In the genomic region with DNA sequence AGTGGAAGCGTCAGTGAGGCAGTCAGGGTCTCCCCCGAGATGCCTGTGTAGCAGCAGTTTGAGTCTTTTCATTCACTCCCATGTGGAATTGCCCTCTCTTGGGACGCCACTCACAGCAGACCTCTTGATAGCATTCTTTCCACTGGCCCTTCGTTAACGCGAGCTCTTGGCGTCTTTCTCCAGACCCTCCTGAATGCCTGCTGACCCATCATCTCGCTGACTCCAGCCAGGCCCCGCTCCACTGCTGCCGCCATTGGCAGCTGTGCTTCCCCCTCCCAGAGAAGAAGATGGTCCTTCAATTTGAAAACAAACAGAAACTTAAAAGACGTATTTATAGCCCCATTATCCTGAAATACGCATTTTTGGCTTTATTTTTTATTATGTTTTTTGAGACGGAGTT, we compare ENCODE assay signal across 16 cellular contexts.
A peak's percentile ranks its signal among the peaks of the same experiment; 100 is the strongest.
DNase-seq lines count a peak whose midpoint lies in the region; TF ChIP-seq lines count a peak whose summit lies in the region.
"Had no signal": no experiment of that assay in that cellular context is flagged by ENCODE, and none has a peak within 500 bp of the region (broad histone marks: within the 10 kb centered on the region; RNA-seq: fewer than 3 reads in every experiment).

No MANE protein-coding gene starts in this region.

- H3K9me3 Mint-ChIP-seq in Caco-2 (ENCODE audit: unreplicated experiment) (no peaks in the 10 kb centered on the region), brain (no peaks in the 10 kb centered on the region), neural progenitor cell (no peaks in the 10 kb centered on the region)
- H3K9me3 Mint-ChIP-seq: CD4-positive, alpha-beta T cell had no signal

- WGBS in mesenchymal stem cell = 77% methylated on average over 11 of the region's 13 CpGs

- H3K4me3 ChIP-seq in Caco-2 (ENCODE audit: low read depth, low read length) (no peak overlapping the region), mesenchymal stem cell (ENCODE audit: insufficient read depth in 1 of 2, low read depth in 1 of 2, low read length in 2 of 2) (no peak overlapping the region), neural progenitor cell (no peak overlapping the region)

- no peaks in the 10 kb centered on the region for H3K79me2 ChIP-seq in neural progenitor cell (ENCODE audit: low read depth)

- H4K91ac ChIP-seq in mesenchymal stem cell (ENCODE audit: low read length) = no peak overlapping the region

- no peaks in the 10 kb centered on the region for H3K27me3 Mint-ChIP-seq in Caco-2 (ENCODE audit: insufficient read depth, unreplicated experiment)
- H3K27me3 Mint-ChIP-seq in brain = no peaks in the 10 kb centered on the region
- no peaks in the 10 kb centered on the region for H3K27me3 Mint-ChIP-seq in neural progenitor cell (ENCODE audit: insufficient read depth, low read depth)
- H3K27me3 Mint-ChIP-seq: CD4-positive, alpha-beta T cell had no signal

- no peak overlapping the region for H2BK15ac ChIP-seq in mesenchymal stem cell (ENCODE audit: low read depth, poor library complexity, severe bottlenecking)

- peaks cover 8% of the 10 kb centered on the region for H3K4me1 Mint-ChIP-seq in Caco-2 (ENCODE audit: low read depth, unreplicated experiment)
- peaks cover 6% of the 10 kb centered on the region for H3K4me1 Mint-ChIP-seq in brain
- no peaks in the 10 kb centered on the region for H3K4me1 Mint-ChIP-seq in neural progenitor cell

- POLR2A ChIA-PET in Caco-2 (lab: Charles Lee) = interaction anchor here (0.5 kb wide), 1 partner anchor 140 kb away, joined by 5 read pairs; no protein-coding TSS in a partner anchor

- in situ Hi-C loops in GM13977 (cut with MboI; ENCODE audit: low pct_unique_long_range_greater_than_20kb, low sequenced_read_pairs, unreplicated experiment) = no loop called here

- H3K36me3 ChIP-seq in Caco-2 (ENCODE audit: control insufficient read depth, insufficient read depth, low read length) = peaks cover 4% of the 10 kb centered on the region
- peaks cover 72 to 91% of the 10 kb centered on the region in 2 experiments for H3K36me3 ChIP-seq in mesenchymal stem cell (ENCODE audit: control insufficient read depth in 1 of 2, insufficient read depth in 2 of 2, low read depth in 1 of 2, low read length in 2 of 2)
- peaks cover 3% of the 10 kb centered on the region for H3K36me3 ChIP-seq in neural progenitor cell

- H3K9me3 ChIP-seq in Caco-2 (no peaks in the 10 kb centered on the region), mesenchymal stem cell (ENCODE audit: control insufficient read depth, low read length) (no peaks in the 10 kb centered on the region), neural progenitor cell (ENCODE audit: low read depth) (no peaks in the 10 kb centered on the region)

- H3K36me3 Mint-ChIP-seq in Caco-2 (ENCODE audit: insufficient read depth, unreplicated experiment) = peaks cover 86% of the 10 kb centered on the region
- peaks cover 77% of the 10 kb centered on the region for H3K36me3 Mint-ChIP-seq in brain
- peaks cover 58% of the 10 kb centered on the region for H3K36me3 Mint-ChIP-seq in neural progenitor cell

- no peak overlapping the region for H3K18ac ChIP-seq in mesenchymal stem cell (ENCODE audit: low read depth in 1 of 2, low read length in 2 of 2)

- intact Hi-C loops in Caco-2 (cut with micrococcal nuclease; ENCODE audit: unreplicated experiment) = no loop called here

- no peaks in the 10 kb centered on the region for H3F3A ChIP-seq in neural progenitor cell (ENCODE audit: low read depth)

- BruUV-seq in Caco-2 (replicated peaks; lab: Mats Ljungman, UMichigan) = no TSS peak

- H3K4me3 Mint-ChIP-seq in Caco-2 (ENCODE audit: unreplicated experiment) (no peak overlapping the region), brain (no peak overlapping the region), neural progenitor cell (no peak overlapping the region)
- H3K4me3 Mint-ChIP-seq: CD4-positive, alpha-beta T cell had no signal

- peaks cover 13% of the 10 kb centered on the region for H3K4me1 ChIP-seq in Caco-2
- peaks cover 12% of the 10 kb centered on the region for H3K4me1 ChIP-seq in mesenchymal stem cell (ENCODE audit: control insufficient read depth, insufficient read depth, low read depth, low read length)
- H3K4me1 ChIP-seq in neural progenitor cell = peaks cover 4% of the 10 kb centered on the region

- H2AFZ ChIP-seq in mesenchymal stem cell (ENCODE audit: low read depth, low read length) = no peak overlapping the region
- no peak overlapping the region for H2AFZ ChIP-seq in neural progenitor cell (replicated peaks)

- no peak for TF ChIP-seq CTCF in Caco-2 (IDR thresholded peaks at IDR 0.05; ENCODE audit: insufficient read depth in 1 of 2, low read depth in 1 of 2, low read length in 1 of 2, severe bottlenecking in 1 of 2, unreplicated experiment in 1 of 2)
- TF ChIP-seq CTCF in brain (conservative IDR thresholded peaks at IDR 0.05) = no peak
- no peak for TF ChIP-seq CTCF in neural progenitor cell (IDR thresholded peaks at IDR 0.05)
- TF ChIP-seq CTCF in GM13977 (IDR thresholded peaks at IDR 0.05; ENCODE audit: extremely low read depth, insufficient read depth, missing control alignments) = no peak

- H3K27ac Mint-ChIP-seq in Caco-2 (ENCODE audit: unreplicated experiment) (peak overlapping the region; percentile 30), brain (peak overlapping the region in 3 of 5 experiments; percentile 41 to 92 (median 71)), neural progenitor cell (no peak overlapping the region)
- H3K27ac Mint-ChIP-seq: CD4-positive, alpha-beta T cell had no signal

- CTCF ChIA-PET in Caco-2 (lab: Charles Lee) = no interaction called here

- no peak overlapping the region for H3K4me2 ChIP-seq in mesenchymal stem cell (ENCODE audit: low read length, poor library complexity, severe bottlenecking)
- no peak overlapping the region for H3K4me2 ChIP-seq in neural progenitor cell

- peak overlapping the region; percentile 35 for H4K8ac ChIP-seq in mesenchymal stem cell (ENCODE audit: low read length)

- H2AK5ac ChIP-seq in mesenchymal stem cell (ENCODE audit: low read length, severe bottlenecking) = no peak overlapping the region

- no peak overlapping the region for H3K14ac ChIP-seq in mesenchymal stem cell (ENCODE audit: low read length in 2 of 2)

- H2BK12ac ChIP-seq in mesenchymal stem cell (ENCODE audit: low read length in 2 of 2) = peak overlapping the region in 1 of 2 experiments; percentile 57

- peaks cover 39% of the 10 kb centered on the region for H3K79me1 ChIP-seq in mesenchymal stem cell (replicated peaks; ENCODE audit: low read length, poor library complexity, severe bottlenecking)

- no peak overlapping the region for H2BK120ac ChIP-seq in mesenchymal stem cell (ENCODE audit: low read depth, low read length)

- H2BK5ac ChIP-seq in mesenchymal stem cell (ENCODE audit: low read depth, low read length, poor library complexity, severe bottlenecking) = no peak overlapping the region

- H4K20me1 ChIP-seq in neural progenitor cell (ENCODE audit: low read depth) = peaks cover 3% of the 10 kb centered on the region

- DNase-seq in Caco-2 (no peak), mesenchymal stem cell (no peak), neural progenitor cell (ENCODE audit: low spot score) (no peak), NCI-H748 (lab: John Stamatoyannopoulos, UW; ENCODE audit: unreplicated experiment) (no peak), GM13977 (ENCODE audit: low spot score) (no peak)
- no peak for DNase-seq in activated CD4-positive, alpha-beta T cell treated with anti-CD3 and anti-CD28 coated beads for 48 hours
- DNase-seq: ACHN; CD4-positive, alpha-beta T cell; DMS153; DMS79; GDM1; GOT3; H7 had no signal

- H3K27ac ChIP-seq in mesenchymal stem cell (ENCODE audit: low read length, poor library complexity, severe bottlenecking) (no peak overlapping the region), neural progenitor cell (peak overlapping the region; percentile 63)
- H3K27ac ChIP-seq: C4-2B, HL-60 had no signal

- H3K9ac ChIP-seq in mesenchymal stem cell (ENCODE audit: low read length) (no peak overlapping the region), neural progenitor cell (no peak overlapping the region)

- H3K27me3 ChIP-seq in Caco-2 (replicated peaks; ENCODE audit: control insufficient read depth, insufficient read depth, low read length) (no peaks in the 10 kb centered on the region), mesenchymal stem cell (ENCODE audit: control insufficient read depth in 1 of 2, insufficient read depth in 1 of 2, low read length in 2 of 2) (no peaks in the 10 kb centered on the region), neural progenitor cell (no peaks in the 10 kb centered on the region)

- H3K4ac ChIP-seq in mesenchymal stem cell (ENCODE audit: low read depth in 1 of 2, low read length in 2 of 2) = no peak overlapping the region

- H3K23ac ChIP-seq in mesenchymal stem cell (ENCODE audit: low read length in 2 of 2) = no peak overlapping the region
